In the genomic region with DNA sequence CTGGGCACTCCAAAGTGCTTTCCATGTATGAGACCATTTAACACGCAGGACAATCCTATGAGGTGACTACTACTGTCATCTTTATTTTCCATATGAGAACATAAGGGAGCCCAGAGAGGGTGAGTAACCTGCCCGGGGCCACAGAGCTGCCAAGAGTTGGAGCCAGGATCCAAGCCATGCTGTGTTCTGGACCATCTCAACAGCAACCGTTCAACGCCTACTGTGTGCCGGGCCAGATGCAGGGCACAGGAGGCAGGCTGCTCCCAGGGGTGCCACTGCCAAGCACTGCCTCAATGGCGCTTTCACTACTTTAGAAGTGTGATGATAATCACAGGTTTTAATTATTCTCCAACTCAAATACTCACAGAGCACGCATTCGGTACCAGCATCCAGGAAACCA, we compare ENCODE assay signal across 19 cellular contexts. TPM values are rescaled to one million over a fixed set of nuclear protein-coding genes. Genes with fewer than 3 reads are reported as not detected.
DNase-seq lines count a peak whose midpoint lies in the region; ATAC-seq and TF ChIP-seq lines count a peak whose summit lies in the region.
"Had no signal": no experiment of that assay in that cellular context is flagged by ENCODE, and none has a peak within 500 bp of the region (broad histone marks: within the 10 kb centered on the region; RNA-seq: fewer than 3 reads in every experiment).

No MANE protein-coding gene starts in this region.

- no peaks in the 10 kb centered on the region for H3K9me3 Mint-ChIP-seq in activated T-cell treated with anti-CD3 and anti-CD28 coated beads, Interleukin-2, amount 50 U/mL, for 72 hours
- no peaks in the 10 kb centered on the region for H3K9me3 Mint-ChIP-seq in neural crest cell
- H3K9me3 Mint-ChIP-seq: CD14-positive monocyte; CD4-positive, alpha-beta memory T cell had no signal

- H3K27ac Mint-ChIP-seq in activated T-cell treated with anti-CD3 and anti-CD28 coated beads, Interleukin-2, amount 50 U/mL, for 72 hours: peak overlapping the region; percentile 11
- H3K27ac Mint-ChIP-seq in neural crest cell (ENCODE audit: unreplicated experiment): no peak overlapping the region

- DNase-seq in activated T-cell treated with anti-CD3 and anti-CD28 coated beads, Interleukin-2, amount 50 U/mL, for 72 hours: no peak
- no peak for DNase-seq in activated T-cell treated with anti-CD3 and anti-CD28 coated beads, Interleukin-2, amount 50 U/mL, for 48 hours
- DNase-seq in neural crest cell (ENCODE audit: low read depth, low spot score) (no peak), NCI-H1092 (lab: John Stamatoyannopoulos, UW) (no peak), amygdala (lab: John Stamatoyannopoulos, UW) (no peak)
- DNase-seq: AML-193, DMS153, DMS79, GDM1, GM23248 had no signal

- TF ChIP-seq CTCF in VCaP (conservative IDR thresholded peaks at IDR 0.05): no peak
- TF ChIP-seq CTCF in neural crest cell (conservative IDR thresholded peaks at IDR 0.05): no peak

- ATAC-seq in activated T-cell treated with anti-CD3 and anti-CD28 coated beads, Interleukin-2, amount 50 U/mL, for 72 hours (replicated peaks in 1 of 2): no peak
- ATAC-seq in esophagus mucosa: no peak
- ATAC-seq: A549 had no signal

- no peak overlapping the region for H3K4me3 Mint-ChIP-seq in activated T-cell treated with anti-CD3 and anti-CD28 coated beads, Interleukin-2, amount 50 U/mL, for 72 hours
- H3K4me3 Mint-ChIP-seq in neural crest cell: peak overlapping the region; percentile 64
- H3K4me3 Mint-ChIP-seq: CD14-positive monocyte; CD4-positive, alpha-beta memory T cell had no signal

- no peaks in the 10 kb centered on the region for H3K27me3 Mint-ChIP-seq in activated T-cell treated with anti-CD3 and anti-CD28 coated beads, Interleukin-2, amount 50 U/mL, for 72 hours (ENCODE audit: low read depth)
- H3K27me3 Mint-ChIP-seq in neural crest cell (ENCODE audit: low read depth): no peaks in the 10 kb centered on the region
- H3K27me3 Mint-ChIP-seq: CD4-positive, alpha-beta memory T cell had no signal

- peaks cover 34% of the 10 kb centered on the region for H3K4me1 Mint-ChIP-seq in activated T-cell treated with anti-CD3 and anti-CD28 coated beads, Interleukin-2, amount 50 U/mL, for 72 hours (ENCODE audit: low read depth)
- H3K4me1 Mint-ChIP-seq in neural crest cell: peaks cover 34% of the 10 kb centered on the region

- no peaks in the 10 kb centered on the region for H3K36me3 Mint-ChIP-seq in activated T-cell treated with anti-CD3 and anti-CD28 coated beads, Interleukin-2, amount 50 U/mL, for 72 hours (ENCODE audit: insufficient read depth in 2 of 2)
- H3K36me3 Mint-ChIP-seq in neural crest cell (ENCODE audit: low read depth): no peaks in the 10 kb centered on the region

- H3K27ac ChIP-seq in VCaP: peak overlapping the region; percentile 7; the same call in 1 of the 2 replicates
- H3K27ac ChIP-seq: 22Rv1, A549, GM23248 had no signal

RNA-seq across cellular contexts. Expression of a gene that starts 3.8 kb away (rescaled TPM):
- total RNA-seq in activated T-cell treated with anti-CD3 and anti-CD28 coated beads, Interleukin-2, amount 50 U/mL, for 72 hours: 10 to 100 TPM in 1 of 2 donors, 1 to 10 TPM in 1; 8.1 to 13.1 TPM
- total RNA-seq in neural crest cell (18.4 and 19.5 TPM in 2 replicates), esophagus mucosa (54.8 TPM)

RNA-seq across cellular contexts. Expression of a gene that starts 39.1 kb away (rescaled TPM):
- not detected for total RNA-seq in activated T-cell treated with anti-CD3 and anti-CD28 coated beads, Interleukin-2, amount 50 U/mL, for 72 hours
- total RNA-seq in neural crest cell (not detected in 2 replicates), esophagus mucosa (not detected)
- total RNA-seq: CD4-positive, alpha-beta memory T cell; Daoy; GM23248; H4; HT-29 had no signal

RNA-seq across cellular contexts. Expression of a gene that starts 57.9 kb away (rescaled TPM):
- total RNA-seq in activated T-cell treated with anti-CD3 and anti-CD28 coated beads, Interleukin-2, amount 50 U/mL, for 72 hours: 10 to 100 TPM; 69.2 to 79.1 TPM
- total RNA-seq in neural crest cell: 9.8 and 9.9 TPM in 2 replicates
- 70.2 TPM for total RNA-seq in esophagus mucosa
